1 cellular context compared by ENCODE assay signal in genomic region chr11:544817-545166, GRCh38.
TF ChIP-seq lines count a peak whose summit lies in the region.

No MANE protein-coding gene starts in this region.

TF ChIP-seq in Ishikawa, 13 proteins besides CTCF, POLR2A, EP300 and RAD21:
- TF ChIP-seq EGR1 (IDR thresholded peaks at IDR 0.05) (no peak), USF1 (IDR thresholded peaks at IDR 0.05) (peak; percentile 73), CREB1 (IDR thresholded peaks at IDR 0.05; ENCODE audit: low read depth) (no peak), TCF12 (IDR thresholded peaks at IDR 0.05; ENCODE audit: low read depth) (no peak), MAX (IDR thresholded peaks at IDR 0.05) (no peak)
